In the genomic region with DNA sequence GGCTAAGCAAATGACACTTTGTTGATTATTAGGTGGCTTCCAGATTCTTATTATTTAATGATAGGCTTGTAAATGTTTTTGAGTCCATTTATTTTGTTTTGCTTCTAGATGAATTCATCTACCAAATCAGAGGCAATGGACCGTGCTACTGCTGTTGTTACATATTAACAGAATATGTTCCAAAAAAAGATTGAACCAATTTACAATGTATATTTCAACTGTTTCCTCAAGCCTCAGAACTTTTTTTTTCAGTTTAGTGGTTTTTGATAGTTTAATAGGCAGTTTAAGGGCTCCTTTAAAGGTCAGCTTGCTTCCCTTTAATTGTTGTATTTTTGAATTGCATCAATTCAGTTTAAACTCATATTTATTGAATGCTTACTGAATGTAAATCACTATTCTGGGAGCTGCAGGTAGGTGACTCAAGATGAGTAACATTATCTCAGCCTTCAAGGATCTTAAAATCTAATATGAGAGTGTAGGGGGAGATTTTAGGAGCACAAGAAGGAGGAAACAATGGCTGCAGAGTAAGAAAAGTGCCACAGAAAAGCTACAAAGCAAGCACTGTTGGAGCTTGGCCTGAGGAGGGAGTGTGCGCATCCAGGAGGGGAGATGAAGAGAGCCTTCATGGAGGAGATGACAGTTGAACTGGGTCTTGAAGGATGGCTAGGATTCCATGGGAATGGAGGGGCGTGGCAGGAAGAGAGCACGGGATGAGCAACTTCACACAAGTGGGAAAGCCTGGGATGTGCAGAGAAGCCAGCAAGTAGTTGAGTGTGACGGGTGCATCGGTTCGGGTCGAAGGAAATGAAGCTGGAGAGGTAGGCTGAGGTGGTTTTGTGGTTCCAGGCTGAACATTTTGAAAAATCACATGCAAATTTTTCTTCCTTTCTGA, we compare ENCODE assay signal across 9 cellular contexts. TPM values are rescaled to one million over a fixed set of nuclear protein-coding genes. Genes with fewer than 3 reads are reported as not detected.
DNase-seq lines count a peak whose midpoint lies in the region; ATAC-seq and TF ChIP-seq lines count a peak whose summit lies in the region.
"Had no signal": no experiment of that assay in that cellular context is flagged by ENCODE, and none has a peak within 500 bp of the region (broad histone marks: within the 10 kb centered on the region; RNA-seq: fewer than 3 reads in every experiment).

No MANE protein-coding gene starts in this region.

- no TSS peak for BruUV-seq in Panc1 (replicated peaks; lab: Mats Ljungman, UMichigan)

- peak overlapping the region; percentile 63 for H3K4me3 Mint-ChIP-seq in activated naive CD4-positive, alpha-beta T cell treated with anti-CD3 and anti-CD28 coated beads, Interleukin-2, amount 10 ng/mL, durations not matched to agents 7 days and 5 days
- peak overlapping the region; percentile 66 to 80 for H3K4me3 Mint-ChIP-seq in stimulated activated naive CD8-positive, alpha-beta T cell treated with anti-CD3 and anti-CD28 coated beads, Interleukin-15, amount 100 ng/mL, for 72 hours

- H3K4me3 ChIP-seq in Panc1 (ENCODE audit: low read depth in 2 of 2, low read length in 2 of 2), result no peak overlapping the region
- no peak overlapping the region for H3K4me3 ChIP-seq in choroid plexus epithelial cell (ENCODE audit: low read depth, low read length)

- CTCF ChIA-PET in activated naive CD4-positive, alpha-beta T cell treated with anti-CD3 and anti-CD28 coated beads, Interleukin-2, amount 10 ng/mL, durations not matched to agents 7 days and 5 days (lab: Charles Lee), result interaction anchor here (0.7 to 2.4 kb wide), 4 partner anchors 10 to 97 kb away, joined by 3 to 17 read pairs (median 6); a partner anchor contains a TSS
- CTCF ChIA-PET in Panc1 (lab: Charles Lee), result no interaction called here

- POLR2A ChIA-PET in Panc1 (lab: Charles Lee), result no interaction called here

- intact Hi-C loops in Panc1 (cut with micrococcal nuclease; ENCODE audit: unreplicated experiment), result no loop called here

- TF ChIP-seq CTCF in Panc1 (IDR thresholded peaks at IDR 0.05) (no peak), choroid plexus epithelial cell (conservative IDR thresholded peaks at IDR 0.05; ENCODE audit: low read depth, low read length) (peak; percentile 22)

- H3K27ac Mint-ChIP-seq in activated naive CD4-positive, alpha-beta T cell treated with anti-CD3 and anti-CD28 coated beads, Interleukin-2, amount 10 ng/mL, durations not matched to agents 7 days and 5 days, result peak overlapping the region; percentile 83
- peak overlapping the region; percentile 20 to 76 for H3K27ac Mint-ChIP-seq in stimulated activated naive CD8-positive, alpha-beta T cell treated with anti-CD3 and anti-CD28 coated beads, Interleukin-15, amount 100 ng/mL, for 72 hours

- no peaks in the 10 kb centered on the region for H3K27me3 ChIP-seq in Panc1 (ENCODE audit: control insufficient read depth, insufficient read depth, low read length)

- no peaks in the 10 kb centered on the region for H3K9me3 ChIP-seq in Panc1 (ENCODE audit: control insufficient read depth, insufficient read depth, low read depth, low read length)

- H3K27ac ChIP-seq in Panc1 (ENCODE audit: low read length), result no peak overlapping the region

- H3K4me1 ChIP-seq in Panc1 (ENCODE audit: control insufficient read depth, insufficient read depth, low read length), result no peaks in the 10 kb centered on the region

- in situ Hi-C loops in Panc1 (cut with HindIII; ENCODE audit: low pct_unique_long_range_greater_than_20kb, low sequenced_read_pairs), result no loop called here

- ATAC-seq in Panc1 (peak; percentile 45; the same call in 1 of the 2 replicates), HG02884 (IDR thresholded peaks at IDR 0.05; ENCODE audit: unreplicated experiment) (no peak), HG03457 (IDR thresholded peaks at IDR 0.05; ENCODE audit: unreplicated experiment) (no peak)
- ATAC-seq in stimulated activated naive CD8-positive, alpha-beta T cell treated with anti-CD3 and anti-CD28 coated beads, Interleukin-15, amount 100 ng/mL, for 72 hours, result peak; percentile 76

- no peaks in the 10 kb centered on the region for H3K9me3 Mint-ChIP-seq in activated naive CD4-positive, alpha-beta T cell treated with anti-CD3 and anti-CD28 coated beads, Interleukin-2, amount 10 ng/mL, durations not matched to agents 7 days and 5 days
- H3K9me3 Mint-ChIP-seq in stimulated activated naive CD8-positive, alpha-beta T cell treated with anti-CD3 and anti-CD28 coated beads, Interleukin-15, amount 100 ng/mL, for 72 hours, result no peaks in the 10 kb centered on the region

- H3K4me1 Mint-ChIP-seq in activated naive CD4-positive, alpha-beta T cell treated with anti-CD3 and anti-CD28 coated beads, Interleukin-2, amount 10 ng/mL, durations not matched to agents 7 days and 5 days, result peaks cover 79% of the 10 kb centered on the region
- peaks cover 67% of the 10 kb centered on the region for H3K4me1 Mint-ChIP-seq in stimulated activated naive CD8-positive, alpha-beta T cell treated with anti-CD3 and anti-CD28 coated beads, Interleukin-15, amount 100 ng/mL, for 72 hours

- H3K36me3 Mint-ChIP-seq in activated naive CD4-positive, alpha-beta T cell treated with anti-CD3 and anti-CD28 coated beads, Interleukin-2, amount 10 ng/mL, durations not matched to agents 7 days and 5 days, result peaks cover 34% of the 10 kb centered on the region

- H3K36me3 ChIP-seq in Panc1 (ENCODE audit: control insufficient read depth, insufficient read depth, low read length), result no peaks in the 10 kb centered on the region

- H3K27me3 Mint-ChIP-seq in activated naive CD4-positive, alpha-beta T cell treated with anti-CD3 and anti-CD28 coated beads, Interleukin-2, amount 10 ng/mL, durations not matched to agents 7 days and 5 days, result no peaks in the 10 kb centered on the region
- H3K27me3 Mint-ChIP-seq in stimulated activated naive CD8-positive, alpha-beta T cell treated with anti-CD3 and anti-CD28 coated beads, Interleukin-15, amount 100 ng/mL, for 72 hours, result no peaks in the 10 kb centered on the region

- DNase-seq in activated naive CD4-positive, alpha-beta T cell treated with anti-CD3 and anti-CD28 coated beads, Interleukin-2, amount 10 ng/mL, durations not matched to agents 7 days and 5 days, result peak; percentile 37
- DNase-seq in activated naive CD4-positive, alpha-beta T cell treated with anti-CD3 and anti-CD28 coated beads, Interleukin-2, amount 50 U/mL, for 16 hours, result no peak
- no peak for DNase-seq in Panc1 (ENCODE audit: low read depth, low spot score)
- DNase-seq in choroid plexus epithelial cell (ENCODE audit: low read depth), result no peak
- DNase-seq in stimulated activated naive CD8-positive, alpha-beta T cell treated with anti-CD3 and anti-CD28 coated beads, Interleukin-15, amount 100 ng/mL, for 72 hours, result no peak
- DNase-seq in kidney glomerular epithelial cell (lab: John Stamatoyannopoulos, UW), result no peak
- DNase-seq: NCI-H1930 had no signal

RNA-seq across cellular contexts. Expression of a gene that starts 14.7 kb away (rescaled TPM):
- total RNA-seq in Panc1 (2021; ENCODE audit: unreplicated experiment), result 67.9 TPM
- 76.6 TPM for polyA plus RNA-seq in Panc1 (2012; ENCODE audit: insufficient read length)

RNA-seq across cellular contexts. Expression of a gene that starts 44.9 kb away (rescaled TPM):
- total RNA-seq in Panc1 (2021; ENCODE audit: unreplicated experiment), result 19.7 TPM
- polyA plus RNA-seq in Panc1 (2012; ENCODE audit: insufficient read length), result 9.9 TPM

Comparison
In these comparisons a context has a peak if more than half of its experiments do, and no peak if none do; other contexts are left out.
1. ATAC-seq: peak in Panc1 (single experiment) and stimulated activated naive CD8-positive, alpha-beta T cell treated with anti-CD3 and anti-CD28 coated beads, Interleukin-15, amount 100 ng/mL, for 72 hours (single experiment); none in HG02884 (single experiment) and HG03457 (single experiment).